In the genomic region with DNA sequence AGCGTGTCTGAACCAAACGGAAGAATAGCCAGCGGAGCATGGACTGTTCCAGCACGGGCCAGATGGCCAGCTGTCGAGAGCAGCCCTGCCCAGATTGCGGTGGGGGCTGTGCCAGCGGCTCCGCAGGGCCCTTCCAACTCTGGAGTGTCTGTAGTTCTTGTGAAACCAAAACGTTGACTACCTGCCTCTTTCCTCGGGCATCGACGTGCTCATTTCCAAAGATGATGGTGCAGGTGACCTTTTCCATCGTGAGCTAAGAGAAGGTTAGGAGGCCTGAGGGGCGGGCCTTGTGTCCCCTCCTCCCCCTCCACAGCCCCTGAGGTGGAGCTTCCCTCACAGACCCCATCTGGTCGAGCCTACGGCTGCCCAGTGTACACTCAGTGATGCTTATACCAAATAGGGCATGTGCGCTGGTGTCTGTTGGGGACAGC, we compare ENCODE assay signal across 10 cellular contexts. TPM values are rescaled to one million over a fixed set of nuclear protein-coding genes. Genes with fewer than 3 reads are reported as not detected.
A peak's percentile ranks its signal among the peaks of the same experiment; 100 is the strongest.
DNase-seq lines count a peak whose midpoint lies in the region; TF ChIP-seq lines count a peak whose summit lies in the region.
"Had no signal": no experiment of that assay in that cellular context is flagged by ENCODE, and none has a peak within 500 bp of the region (broad histone marks: within the 10 kb centered on the region; RNA-seq: fewer than 3 reads in every experiment).

No MANE protein-coding gene starts in this region.

- intact Hi-C loops in prostate gland (cut with DNase I): no loop called here

- no peak overlapping the region for H3K4me3 ChIP-seq in prostate gland
- H3K4me3 ChIP-seq: GM23338 had no signal

- peak overlapping the region; percentile 71 for H3K4me3 Mint-ChIP-seq in glutamatergic neuron (ENCODE audit: unreplicated experiment)
- H3K4me3 Mint-ChIP-seq: GM23338 had no signal

- TF ChIP-seq CTCF in glutamatergic neuron (IDR thresholded peaks at IDR 0.05; ENCODE audit: partially characterized antibody, unreplicated experiment) (no peak), prostate gland (IDR thresholded peaks at IDR 0.05) (no peak)

- peaks cover 21% of the 10 kb centered on the region for H3K27me3 Mint-ChIP-seq in glutamatergic neuron (ENCODE audit: unreplicated experiment)

- no peak for TF ChIP-seq POLR2A in prostate gland (IDR thresholded peaks at IDR 0.05)

- H3K36me3 ChIP-seq in prostate gland: peaks cover 0 to 5% of the 10 kb centered on the region in 2 donors

- H3K9me3 Mint-ChIP-seq in glutamatergic neuron (ENCODE audit: unreplicated experiment): peaks cover 38% of the 10 kb centered on the region
- H3K9me3 Mint-ChIP-seq: GM23338 had no signal

- no peaks in the 10 kb centered on the region for H3K36me3 Mint-ChIP-seq in glutamatergic neuron (ENCODE audit: unreplicated experiment)

- H3K9me3 ChIP-seq in prostate gland: no peaks in the 10 kb centered on the region

- peaks cover 65% of the 10 kb centered on the region for H3K4me1 Mint-ChIP-seq in glutamatergic neuron (ENCODE audit: low read depth, unreplicated experiment)

- no peaks in the 10 kb centered on the region for H3K27me3 ChIP-seq in prostate gland (replicated peaks; ENCODE audit: insufficient read depth)

- H3K4me1 ChIP-seq in prostate gland (replicated peaks): peaks cover 58% of the 10 kb centered on the region

- DNase-seq in DMS 273 treated with DMSO at 0.1 percent for 48 hours (lab: John Stamatoyannopoulos, UW): peak; percentile 76
- peak; percentile 98 for DNase-seq in NCI-H524 (lab: John Stamatoyannopoulos, UW)
- peak; percentile 67 for DNase-seq in glutamatergic neuron
- no peak for DNase-seq in prostate gland (ENCODE audit: low spot score)
- DNase-seq in AML-193 (lab: John Stamatoyannopoulos, UW): no peak
- no peak for DNase-seq in NCI-H1930 (lab: John Stamatoyannopoulos, UW)
- DNase-seq in COR-L47 (lab: John Stamatoyannopoulos, UW): no peak
- DNase-seq in stimulated activated CD4-positive, alpha-beta T cell treated with anti-CD3 and anti-CD28 coated beads, Interleukin-2, amount 100 ng/mL, for 48 hours: no peak
- DNase-seq: DND-41 had no signal

- peak overlapping the region; percentile 79 to 87 for H3K27ac ChIP-seq in prostate gland

- 59% methylated on average over 17 of the region's 17 CpGs for WGBS in prostate gland

- peak overlapping the region; percentile 95 for H3K27ac Mint-ChIP-seq in glutamatergic neuron (ENCODE audit: unreplicated experiment)
- H3K27ac Mint-ChIP-seq: GM23338 had no signal

RNA-seq across cellular contexts. Expression of gene C20orf144, which starts 12.9 kb away (rescaled TPM):
- total RNA-seq in glutamatergic neuron (ENCODE audit: unreplicated experiment) (not detected), prostate gland (under 1 TPM; 0.14 to 0.91 TPM)

RNA-seq across cellular contexts. Expression of gene ACTL10, which starts 17.5 kb away (rescaled TPM):
- total RNA-seq in glutamatergic neuron (ENCODE audit: unreplicated experiment) (1.0 TPM), prostate gland (1 to 10 TPM; 7.9 to 8.5 TPM)

RNA-seq across cellular contexts. Expression of gene NECAB3, which starts 25.0 kb away (rescaled TPM):
- total RNA-seq in glutamatergic neuron (ENCODE audit: unreplicated experiment) (146 TPM), prostate gland (100 to 1,000 TPM; 142 to 156 TPM)

RNA-seq across cellular contexts. Expression of gene E2F1, which starts 37.0 kb away (rescaled TPM):
- 66.0 TPM for total RNA-seq in glutamatergic neuron (ENCODE audit: unreplicated experiment)
- total RNA-seq in prostate gland: 10 to 100 TPM in 1 of 2 donors, 1 to 10 TPM in 1; 2.0 to 10.1 TPM

Comparison
In these comparisons a context has a peak if more than half of its experiments do, and no peak if none do; other contexts are left out.
1. DNase-seq: peak in DMS 273 treated with DMSO at 0.1 percent for 48 hours (single experiment), NCI-H524 (2 of 2) and glutamatergic neuron (single experiment); none in prostate gland (single experiment), AML-193 (0 of 2), NCI-H1930 (0 of 2), COR-L47 (single experiment) and stimulated activated CD4-positive, alpha-beta T cell treated with anti-CD3 and anti-CD28 coated beads, Interleukin-2, amount 100 ng/mL, for 48 hours (0 of 2).